ENCODE assay signal across 34 cellular contexts in genomic region chr3:27160779-27161287, GRCh38.
"Had no signal": no experiment of that assay in that cellular context is flagged by ENCODE, and none has a peak within 500 bp of the region (broad histone marks: within the 10 kb centered on the region; RNA-seq: fewer than 3 reads in every experiment).

No MANE protein-coding gene starts in this region.

- H3K27me3 ChIP-seq: MG63 had no signal

- H3K36me3 ChIP-seq: MG63 had no signal

- H3K4me3 ChIP-seq: MG63 had no signal

- DNase-seq: Karpas-422, Kasumi-1, MG63, MM.1S, MV-4-11, NCI-H1048, NCI-H1092, NCI-H1092 treated with DMSO at 0.1 percent for 48 hours, NCI-H1105, NCI-H1417, NCI-H1417 treated with DMSO at 0.1 percent for 48 hours, NCI-H1436, NCI-H1436 treated with DMSO at 0.1 percent for 48 hours, NCI-H146, NCI-H1694, NCI-H1694 treated with DMSO at 0.1 percent for 48 hours, NCI-H187, NCI-H187 treated with DMSO at 0.1 percent for 48 hours, NCI-H1930, NCI-H2029, NCI-H2029 treated with DMSO at 0.1 percent for 48 hours, NCI-H2081, NCI-H2081 treated with DMSO at 0.1 percent for 48 hours, NCI-H2107, NCI-H2171, NCI-H2171 treated with DMSO at 0.1 percent for 48 hours, NCI-H2227 treated with DMSO at 0.1 percent for 48 hours, NCI-H226, NCI-H345, NCI-H446, NCI-H446 treated with DMSO at 0.1 percent for 48 hours, NCI-H510A, NCI-H510A treated with DMSO at 0.1 percent for 48 hours, NCI-H524 had no signal

- H3K9me3 ChIP-seq: MG63 had no signal
